16 cellular contexts compared by ENCODE assay signal in the genomic region with DNA sequence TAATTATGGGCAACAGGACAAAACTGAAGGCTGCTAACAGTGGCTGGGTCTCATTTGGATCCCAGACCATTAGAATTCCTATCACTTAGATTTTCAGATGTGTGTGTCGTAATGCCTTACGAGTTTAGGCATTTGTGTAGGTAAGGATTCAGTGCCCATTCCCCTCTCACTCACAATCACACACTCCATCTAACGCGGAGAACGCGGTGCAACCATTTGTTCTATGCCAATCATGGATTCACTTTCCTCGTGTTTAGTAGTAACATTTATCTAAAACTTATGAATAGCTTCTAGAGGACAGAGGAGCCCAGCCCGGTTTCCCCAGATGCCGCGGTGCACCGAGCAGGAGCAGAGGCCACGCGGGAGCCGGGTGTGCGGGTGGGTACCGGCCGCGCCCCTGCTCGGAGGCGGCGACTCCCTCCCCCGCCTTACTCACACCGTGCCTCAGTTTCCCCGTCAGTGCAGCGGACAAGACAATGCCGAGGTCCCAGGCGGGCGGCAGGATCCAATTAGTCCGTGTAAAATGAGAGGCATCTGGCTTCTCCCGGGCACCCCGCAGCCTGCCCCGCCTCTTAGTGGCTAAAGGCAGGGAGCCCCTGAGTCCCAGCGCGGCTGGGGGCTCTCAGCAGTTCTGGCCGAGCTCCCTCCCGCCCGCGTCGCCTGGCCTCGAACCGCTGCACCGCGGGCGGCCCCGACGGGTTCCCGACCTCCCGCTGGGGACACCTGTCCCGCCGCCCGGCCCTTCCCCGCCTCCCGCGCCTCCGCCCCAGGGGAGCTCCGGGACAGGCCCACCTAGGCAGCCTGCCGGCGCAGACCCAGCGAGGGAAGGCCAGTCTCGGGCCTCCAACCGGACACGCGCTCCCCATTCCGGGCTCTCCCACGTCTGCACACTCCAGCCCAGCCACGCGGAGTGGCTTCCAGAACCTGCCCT. TPM values are rescaled to one million over a fixed set of nuclear protein-coding genes. Genes with fewer than 3 reads are reported as not detected.
DNase-seq lines count a peak whose midpoint lies in the region; ATAC-seq, FAIRE-seq and TF ChIP-seq lines count a peak whose summit lies in the region.
"Had no signal": no experiment of that assay in that cellular context is flagged by ENCODE, and none has a peak within 500 bp of the region (broad histone marks: within the 10 kb centered on the region; RNA-seq: fewer than 3 reads in every experiment).

No MANE protein-coding gene starts in this region.

- no peak for TF ChIP-seq EP300 in SK-N-SH (IDR thresholded peaks at IDR 0.05; ENCODE audit: borderline replicate concordance in 1 of 2, low read depth in 1 of 2, low read length in 1 of 2)

- peak overlapping the region in 1 of 2 experiments; percentile 24; a peak in 1 of 4 replicates for H3K4me3 ChIP-seq in SK-N-SH (ENCODE audit: low read depth in 2 of 2, low read length in 1 of 2)
- H3K4me3 ChIP-seq in dorsolateral prefrontal cortex: peak overlapping the region in 57 of 59 donors; percentile 16 to 65 (median 46)
- H3K4me3 ChIP-seq in smooth muscle cell: peak overlapping the region; percentile 27

- no peaks in the 10 kb centered on the region for H3F3A ChIP-seq in SK-N-SH (replicated peaks; ENCODE audit: insufficient read depth)
- H3F3A ChIP-seq in smooth muscle cell (ENCODE audit: low read depth): no peaks in the 10 kb centered on the region

- H4K20me1 ChIP-seq in SK-N-SH (ENCODE audit: insufficient read depth): no peaks in the 10 kb centered on the region
- H4K20me1 ChIP-seq in smooth muscle cell (ENCODE audit: low read depth): no peaks in the 10 kb centered on the region

- H3K4me1 ChIP-seq in SK-N-SH (ENCODE audit: control insufficient read depth in 1 of 2, insufficient read depth in 2 of 2, low read depth in 1 of 2, low read length in 1 of 2) (peaks cover 0 to 3% of the 10 kb centered on the region in 2 experiments; a peak in 1 of 4 replicates), smooth muscle cell (ENCODE audit: low read depth) (no peaks in the 10 kb centered on the region)

- H3K27me3 ChIP-seq in SK-N-SH (ENCODE audit: insufficient read depth) (no peaks in the 10 kb centered on the region), dorsolateral prefrontal cortex (peaks cover 0 to 32% (median 13%) of the 10 kb centered on the region in 45 donors), smooth muscle cell (ENCODE audit: low read depth) (peaks cover 33% of the 10 kb centered on the region)

- TF ChIP-seq CTCF in SK-N-SH (IDR thresholded peaks at IDR 0.05) (no peak), dorsolateral prefrontal cortex (IDR thresholded peaks at IDR 0.05 in 54 of 56, conservative IDR thresholded peaks at IDR 0.05 in 2 of 56; ENCODE audit: low read depth in 1 of 56, partially characterized antibody in 56 of 56) (no peak), smooth muscle cell (IDR thresholded peaks at IDR 0.05; ENCODE audit: borderline replicate concordance, insufficient read depth, poor library complexity, severe bottlenecking) (no peak)

- WGBS in SK-N-SH (ENCODE audit: low lambda C conversion rate): 48% methylated on average over 34 of the region's 67 CpGs
- 25% methylated on average over 35 of the region's 67 CpGs for WGBS in smooth muscle cell (ENCODE audit: low lambda C conversion rate)

- H3K9me3 ChIP-seq in SK-N-SH (no peaks in the 10 kb centered on the region), smooth muscle cell (replicated peaks; ENCODE audit: low read depth) (no peaks in the 10 kb centered on the region)

- TF ChIP-seq POLR2A in GM12892 (IDR thresholded peaks at IDR 0.05; ENCODE audit: low read depth, low read length): no peak

- H3K36me3 ChIP-seq in SK-N-SH (replicated peaks in 1 of 2; ENCODE audit: control insufficient read depth in 1 of 2, insufficient read depth in 2 of 2, low read length in 1 of 2) (no peaks in the 10 kb centered on the region), smooth muscle cell (ENCODE audit: low read depth) (no peaks in the 10 kb centered on the region)

- ATAC-seq in SK-N-SH treated with all-trans-retinoic acid at 6 μM for 48 hours: no peak; the same call in 2 of the 3 replicates

- H3K4me2 ChIP-seq in SK-N-SH (no peak overlapping the region), smooth muscle cell (peak overlapping the region; percentile 70)

- H3K27ac ChIP-seq in SK-N-SH (ENCODE audit: low read depth in 2 of 2, low read length in 1 of 2) (no peak overlapping the region), dorsolateral prefrontal cortex (no peak overlapping the region), smooth muscle cell (ENCODE audit: low read depth) (no peak overlapping the region)
- H3K27ac ChIP-seq: VCaP had no signal

- intact Hi-C loops in dorsolateral prefrontal cortex (cut with DNase I): no loop called here

- POLR2A ChIA-PET in SK-N-SH (lab: Yijun Ruan, JAX): no interaction called here

- no peaks in the 10 kb centered on the region for H3K9me2 ChIP-seq in SK-N-SH

- no peak for FAIRE-seq in GM12892 (lab: Jason Lieb, UNC)
- FAIRE-seq: A204.1 had no signal

- no peak overlapping the region for H3K9ac ChIP-seq in SK-N-SH
- H3K9ac ChIP-seq in smooth muscle cell (ENCODE audit: low read depth): no peak overlapping the region

- DNase-seq in SK-N-SH (peak; percentile 45), dorsolateral prefrontal cortex (no peak), iPS-NIHi11 (ENCODE audit: low spot score) (peak; percentile 28), smooth muscle cell (lab: John Stamatoyannopoulos, UW; ENCODE audit: unreplicated experiment) (no peak), HuH-7 (ENCODE audit: low spot score) (no peak), GM12892 (ENCODE audit: insufficient read length) (no peak), cerebellar nuclear complex (lab: John Stamatoyannopoulos, UW) (no peak)
- DNase-seq: activated naive CD4-positive, alpha-beta T cell treated with anti-CD3 and anti-CD28 coated beads for 36 hours; foreskin melanocyte; natural killer cell; NCI-H1436 treated with DMSO at 0.1 percent for 48 hours; OCI-M1; stimulated activated CD4-positive, alpha-beta T cell treated with anti-CD3 and anti-CD28 coated beads, Interleukin-4, amount 100 ng/mL, for 4 hours had no signal

- H3K79me2 ChIP-seq in SK-N-SH (ENCODE audit: insufficient read depth): no peaks in the 10 kb centered on the region
- no peaks in the 10 kb centered on the region for H3K79me2 ChIP-seq in smooth muscle cell (ENCODE audit: low read depth)

- TF ChIP-seq RAD21 in SK-N-SH (IDR thresholded peaks at IDR 0.05; ENCODE audit: low read length): no peak

- no peak overlapping the region for H2AFZ ChIP-seq in SK-N-SH (ENCODE audit: low read depth)
- peak overlapping the region; percentile 19 for H2AFZ ChIP-seq in smooth muscle cell (ENCODE audit: low read depth)

- CTCF ChIA-PET in SK-N-SH (lab: Yijun Ruan, JAX): interaction anchor here (1.5 to 2.5 kb wide), 4 partner anchors 14 to 437 kb away, joined by 3 to 9 read pairs (median 6); a partner anchor contains a TSS

TF ChIP-seq in SK-N-SH, 30 proteins besides CTCF, POLR2A, EP300 and RAD21 (continues in another document):
- no peak for TF ChIP-seq CHD2 (IDR thresholded peaks at IDR 0.05; ENCODE audit: low read length, partially characterized antibody)
- no peak for TF ChIP-seq FOXJ3 (CRISPR knock-in tag; IDR thresholded peaks at IDR 0.05)
- TF ChIP-seq YY1 (IDR thresholded peaks at IDR 0.05; ENCODE audit: low read depth): no peak
- TF ChIP-seq, protein P1, sequence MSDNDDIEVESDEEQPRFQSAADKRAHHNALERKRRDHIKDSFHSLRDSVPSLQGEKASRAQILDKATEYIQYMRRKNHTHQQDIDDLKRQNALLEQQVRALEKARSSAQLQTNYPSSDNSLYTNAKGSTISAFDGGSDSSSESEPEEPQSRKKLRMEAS (IDR thresholded peaks at IDR 0.05; ENCODE audit: low read depth): no peak
- TF ChIP-seq MEF2A (IDR thresholded peaks at IDR 0.05; ENCODE audit: borderline replicate concordance, low read depth): no peak
- TF ChIP-seq RXRA (IDR thresholded peaks at IDR 0.05; ENCODE audit: borderline replicate concordance, low read depth): no peak

TF ChIP-seq in SK-N-SH treated with all-trans-retinoic acid at 6 μM for 48 hours, 23 proteins besides CTCF, POLR2A, EP300 and RAD21 (continues in another document):
- TF ChIP-seq, protein P2, sequence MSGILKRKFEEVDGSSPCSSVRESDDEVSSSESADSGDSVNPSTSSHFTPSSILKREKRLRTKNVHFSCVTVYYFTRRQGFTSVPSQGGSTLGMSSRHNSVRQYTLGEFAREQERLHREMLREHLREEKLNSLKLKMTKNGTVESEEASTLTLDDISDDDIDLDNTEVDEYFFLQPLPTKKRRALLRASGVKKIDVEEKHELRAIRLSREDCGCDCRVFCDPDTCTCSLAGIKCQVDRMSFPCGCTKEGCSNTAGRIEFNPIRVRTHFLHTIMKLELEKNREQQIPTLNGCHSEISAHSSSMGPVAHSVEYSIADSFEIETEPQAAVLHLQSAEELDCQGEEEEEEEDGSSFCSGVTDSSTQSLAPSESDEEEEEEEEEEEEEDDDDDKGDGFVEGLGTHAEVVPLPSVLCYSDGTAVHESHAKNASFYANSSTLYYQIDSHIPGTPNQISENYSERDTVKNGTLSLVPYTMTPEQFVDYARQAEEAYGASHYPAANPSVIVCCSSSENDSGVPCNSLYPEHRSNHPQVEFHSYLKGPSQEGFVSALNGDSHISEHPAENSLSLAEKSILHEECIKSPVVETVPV (CRISPR knock-in tag; IDR thresholded peaks at IDR 0.05): no peak
- TF ChIP-seq ESRRG (CRISPR knock-in tag; IDR thresholded peaks at IDR 0.05) (no peak), OSR1 (CRISPR knock-in tag; IDR thresholded peaks at IDR 0.05) (no peak), ZFP3 (CRISPR knock-in tag; IDR thresholded peaks at IDR 0.05) (no peak), ZC3H10 (CRISPR knock-in tag; IDR thresholded peaks at IDR 0.05) (no peak), ZNF565 (CRISPR knock-in tag; conservative IDR thresholded peaks at IDR 0.05; ENCODE audit: low read depth) (no peak)

RNA-seq across cellular contexts. Expression of a gene that starts 5.9 kb away (rescaled TPM):
- not detected in 2 replicates for polyA plus RNA-seq in SK-N-SH (2012; rRNA removed)
- polyA plus RNA-seq in SK-N-SH (2012; cell fraction: cytosol; rRNA removed): not detected in 2 replicates
- polyA plus RNA-seq in SK-N-SH (2012; cell fraction: nucleus; rRNA removed): 0.10 and 0.20 TPM in 2 replicates
- 1 to 10 TPM in 20 of 120 experiments, under 1 TPM in 38, not detected in 62; 0.20 to 3.1 (median 0.80) TPM for total RNA-seq in dorsolateral prefrontal cortex
- total RNA-seq in smooth muscle cell: not detected in 2 replicates
- 0.21 and 0.39 TPM in 2 replicates for polyA plus RNA-seq in smooth muscle cell
- 0.32 TPM for polyA plus RNA-seq in GM12892 (2012; ENCODE audit: missing spikeins)
- total RNA-seq: activated naive CD4-positive, alpha-beta T cell treated with anti-CD3 and anti-CD28 coated beads for 36 hours; natural killer cell had no signal

RNA-seq across cellular contexts. Expression of a gene that starts 14.0 kb away (rescaled TPM):
- polyA plus RNA-seq in SK-N-SH (2012; rRNA removed) (10.4 and 12.7 TPM in 2 replicates), smooth muscle cell (15.7 and 19.2 TPM in 2 replicates)
- 13.0 and 16.1 TPM in 2 replicates for polyA plus RNA-seq in SK-N-SH (2012; cell fraction: cytosol; rRNA removed)
- polyA plus RNA-seq in SK-N-SH (2012; cell fraction: nucleus; rRNA removed): 11.3 and 15.6 TPM in 2 replicates
- total RNA-seq in dorsolateral prefrontal cortex (10 to 100 TPM in 111 of 120 experiments, 1 to 10 TPM in 9; 8.6 to 21.4 (median 12.6) TPM), smooth muscle cell (18.9 and 19.7 TPM in 2 replicates)
- polyA plus RNA-seq in GM12892 (2012; ENCODE audit: missing spikeins): 25.3 TPM

Comparison
In these comparisons a context has a peak if more than half of its experiments do, and no peak if none do; other contexts are left out.
1. DNase-seq: peak in SK-N-SH (single experiment) and iPS-NIHi11 (single experiment); none in dorsolateral prefrontal cortex (0 of 10), smooth muscle cell (single experiment), HuH-7 (single experiment), GM12892 (single experiment) and cerebellar nuclear complex (0 of 2).